Comparison of ENCODE assay signal across 10 cellular contexts in the genomic region with DNA sequence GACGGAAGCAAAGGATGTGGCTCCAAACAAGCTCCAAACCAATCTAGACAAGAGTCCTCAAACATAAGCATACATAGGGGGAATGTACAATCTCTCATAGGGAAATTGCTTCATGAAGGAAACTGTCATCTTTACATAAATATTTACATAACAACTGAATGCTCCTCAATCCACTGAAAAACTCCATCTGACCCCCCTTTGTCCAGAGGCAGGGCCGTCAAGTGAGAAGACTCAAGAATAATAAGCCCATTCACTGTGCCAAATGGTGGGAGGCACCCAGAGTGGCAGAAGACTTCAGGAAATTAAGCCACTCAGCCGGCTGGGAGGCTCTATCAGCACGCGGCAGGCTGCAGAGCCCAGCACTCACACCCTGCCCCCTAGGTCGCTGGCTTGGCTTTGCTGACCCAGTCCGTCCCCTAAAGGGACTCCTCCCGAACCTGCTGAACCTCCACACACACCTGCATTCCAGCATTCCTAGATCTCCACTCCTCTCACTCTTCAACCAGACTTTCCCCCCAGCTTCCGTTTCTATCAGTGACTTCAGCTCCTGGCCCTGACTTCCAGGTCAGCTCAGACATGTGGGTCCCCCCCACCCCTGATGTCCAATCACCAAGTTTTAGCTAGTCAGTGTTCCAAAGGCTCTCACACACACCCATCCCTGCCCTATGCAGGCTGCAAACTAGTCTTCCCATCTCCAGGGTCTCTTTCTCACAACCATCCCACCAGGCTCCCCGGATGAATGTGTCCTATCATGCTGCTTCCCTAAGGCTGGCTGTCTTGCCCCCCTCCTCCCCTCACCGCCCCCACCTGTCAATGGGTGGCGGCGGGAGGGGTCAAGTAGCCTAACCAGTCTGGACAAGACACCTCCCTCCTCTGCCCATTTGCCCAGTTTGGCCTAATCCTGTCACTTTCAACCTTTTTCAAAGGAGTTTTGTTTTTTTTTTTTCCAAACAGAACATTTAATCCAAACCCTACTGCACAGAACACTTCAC. TPM values are rescaled to one million over a fixed set of nuclear protein-coding genes. Genes with fewer than 3 reads are reported as not detected.
A peak's percentile ranks its signal among the peaks of the same experiment; 100 is the strongest.
DNase-seq lines count a peak whose midpoint lies in the region; ATAC-seq, FAIRE-seq and TF ChIP-seq lines count a peak whose summit lies in the region.
"Had no signal": no experiment of that assay in that cellular context is flagged by ENCODE, and none has a peak within 500 bp of the region (broad histone marks: within the 10 kb centered on the region; RNA-seq: fewer than 3 reads in every experiment).

No MANE protein-coding gene starts in this region.

- peak overlapping the region in 1 of 2 donors; percentile 49 for H3K27ac ChIP-seq in lung (ENCODE audit: low read depth in 1 of 2, low read length in 1 of 2)
- peak overlapping the region in 2 of 3 donors; percentile 1 for H3K27ac ChIP-seq in thyroid gland
- H3K27ac ChIP-seq: 22Rv1 had no signal

- WGBS in lung, 2 donors = 31 to 35% methylated on average over 13 of the region's 13 CpGs
- WGBS in thyroid gland, 2 donors = 27 to 48% methylated on average over 13 of the region's 13 CpGs

- H3K4me3 ChIP-seq in bronchial epithelial cell (ENCODE audit: low read depth, low read length) = no peak overlapping the region
- no peak overlapping the region for H3K4me3 ChIP-seq in lung
- H3K4me3 ChIP-seq in thyroid gland (replicated peaks in 1 of 3) = no peak overlapping the region

- FAIRE-seq in bronchial epithelial cell (lab: Jason Lieb, UNC) = no peak

- peaks cover 10 to 27% of the 10 kb centered on the region in 2 donors for H3K4me1 ChIP-seq in lung (ENCODE audit: control insufficient read depth in 2 of 2, insufficient read depth in 2 of 2, low read length in 2 of 2)
- peaks cover 38 to 52% of the 10 kb centered on the region in 2 donors for H3K4me1 ChIP-seq in thyroid gland

- ATAC-seq in lung (ENCODE audit: insufficient read depth, low FRiP score) (peak; percentile 50), GM21576 (IDR thresholded peaks at IDR 0.05; ENCODE audit: unreplicated experiment) (no peak), GM19397 (IDR thresholded peaks at IDR 0.05; ENCODE audit: unreplicated experiment) (no peak)
- ATAC-seq: activated CD4-positive, CD25-positive, alpha-beta regulatory T cell treated with anti-CD3 and anti-CD28 coated beads, Interleukin-2, amount 50 U/mL, for 24 hours had no signal

- DNase-seq in DMS53 (lab: John Stamatoyannopoulos, UW) (peak; percentile 50), DMS53 treated with DMSO at 0.1 percent for 48 hours (lab: John Stamatoyannopoulos, UW; ENCODE audit: unreplicated experiment) (no peak), bronchial epithelial cell (ENCODE audit: low read depth) (peak; percentile 14), lung (ENCODE audit: low spot score) (no peak), thyroid gland (peak; percentile 77 to 80)
- no peak for DNase-seq in activated effector memory CD4-positive, alpha-beta T cell treated with anti-CD3 and anti-CD28 coated beads, Interleukin-2, amount 50 U/mL, for 16 hours

- H3K9me3 ChIP-seq in lung (ENCODE audit: control insufficient read depth in 2 of 2, insufficient read depth in 1 of 2, low read length in 1 of 2) (no peaks in the 10 kb centered on the region), thyroid gland (no peaks in the 10 kb centered on the region)

- no peak for TF ChIP-seq CTCF in bronchial epithelial cell (IDR thresholded peaks at IDR 0.05; ENCODE audit: insufficient read depth, low read length, severe bottlenecking)
- TF ChIP-seq CTCF in lung (IDR thresholded peaks at IDR 0.05; ENCODE audit: control extremely low read depth, extremely low read depth) = no peak
- TF ChIP-seq CTCF in thyroid gland (IDR thresholded peaks at IDR 0.05) = no peak

- TF ChIP-seq POLR2A in thyroid gland (IDR thresholded peaks at IDR 0.05) = no peak

- H3K27me3 ChIP-seq in bronchial epithelial cell (ENCODE audit: control insufficient read depth, insufficient read depth, low read length) = no peaks in the 10 kb centered on the region
- no peaks in the 10 kb centered on the region for H3K27me3 ChIP-seq in lung (ENCODE audit: control insufficient read depth, insufficient read depth)
- H3K27me3 ChIP-seq in thyroid gland = no peaks in the 10 kb centered on the region

- intact Hi-C loops in thyroid gland (cut with DNase I) = no loop called here

- peaks cover 7% of the 10 kb centered on the region for H3K36me3 ChIP-seq in bronchial epithelial cell (ENCODE audit: control insufficient read depth, insufficient read depth, low read length)
- H3K36me3 ChIP-seq in lung (ENCODE audit: control insufficient read depth in 2 of 2, insufficient read depth in 2 of 2, low read length in 2 of 2) = no peaks in the 10 kb centered on the region
- H3K36me3 ChIP-seq in thyroid gland = no peaks in the 10 kb centered on the region

RNA-seq across cellular contexts. Expression of gene VPS37C, which starts 11.3 kb away (rescaled TPM):
- 8.7 and 11.3 TPM in 2 replicates for total RNA-seq in bronchial epithelial cell
- 10 to 100 TPM; 14.8 to 35.8 TPM for total RNA-seq in lung
- polyA plus RNA-seq in lung = 10 to 100 TPM; 20.7 to 23.9 TPM
- 10 to 100 TPM; 13.0 to 18.2 (median 15.9) TPM for total RNA-seq in thyroid gland

RNA-seq across cellular contexts. Expression of gene CD5, which starts 47.6 kb away (rescaled TPM):
- total RNA-seq in bronchial epithelial cell = not detected in 2 replicates
- 1 to 10 TPM in 1 of 2 donors, under 1 TPM in 1; 0.98 to 1.3 TPM for total RNA-seq in lung
- 1 to 10 TPM in 1 of 2 donors, under 1 TPM in 1; 0.45 to 1.3 TPM for polyA plus RNA-seq in lung
- under 1 TPM in 3 of 4 donors, not detected in 1; 0.56 to 0.83 (median 0.81) TPM for total RNA-seq in thyroid gland

RNA-seq across cellular contexts. Expression of gene PGA3, which starts 53.4 kb away (rescaled TPM):
- not detected in 2 replicates for total RNA-seq in bronchial epithelial cell
- not detected for total RNA-seq in lung
- under 1 TPM; 0.20 to 0.50 TPM for polyA plus RNA-seq in lung
- 1 to 10 TPM in 2 of 4 donors, not detected in 2; 4.3 to 7.9 TPM for total RNA-seq in thyroid gland

Comparison
In these comparisons a context has a peak if more than half of its experiments do, and no peak if none do; other contexts are left out.
1. DNase-seq: peak in DMS53 (single experiment), bronchial epithelial cell (single experiment) and thyroid gland (2 of 2); none in DMS53 treated with DMSO at 0.1 percent for 48 hours (single experiment), lung (single experiment) and activated effector memory CD4-positive, alpha-beta T cell treated with anti-CD3 and anti-CD28 coated beads, Interleukin-2, amount 50 U/mL, for 16 hours (single experiment).